ENCODE assay signal across 21 cellular contexts in genomic region chr2:153953761-153954160, GRCh38.
DNase-seq lines count a peak whose midpoint lies in the region; ATAC-seq and FAIRE-seq lines count a peak whose summit lies in the region.
"Had no signal": no experiment of that assay in that cellular context is flagged by ENCODE, and none has a peak within 500 bp of the region (broad histone marks: within the 10 kb centered on the region; RNA-seq: fewer than 3 reads in every experiment).

No MANE protein-coding gene starts in this region.

- H4K8ac ChIP-seq in mesendoderm (ENCODE audit: low read depth, low read length), result no peak overlapping the region

- no peak overlapping the region for H2BK5ac ChIP-seq in mesendoderm (ENCODE audit: low read length)

- H3K4ac ChIP-seq in mesendoderm (ENCODE audit: low read depth, low read length), result no peak overlapping the region

- no peaks in the 10 kb centered on the region for H3K4me1 ChIP-seq in mesendoderm (ENCODE audit: control insufficient read depth, low read depth, low read length)
- H3K4me1 ChIP-seq: BLaER1 had no signal

- H3K27me3 ChIP-seq in mesendoderm (ENCODE audit: insufficient read depth, low read length, poor library complexity), result no peaks in the 10 kb centered on the region
- H3K27me3 ChIP-seq: BLaER1 had no signal

- no peak overlapping the region for H3K27ac Mint-ChIP-seq in stimulated activated naive CD8-positive, alpha-beta T cell treated with anti-CD3 and anti-CD28 coated beads, Interleukin-15, amount 100 ng/mL, for 72 hours
- H3K27ac Mint-ChIP-seq: CD14-positive monocyte; CD4-positive, alpha-beta memory T cell; HFFc6 had no signal

- H3K23ac ChIP-seq in mesendoderm (ENCODE audit: low read length), result no peak overlapping the region

- no peak overlapping the region for H3K9ac ChIP-seq in mesendoderm (ENCODE audit: low read length)
- H3K9ac ChIP-seq: BLaER1 had no signal

- no peaks in the 10 kb centered on the region for H3K79me1 ChIP-seq in mesendoderm (ENCODE audit: low read length)

- ATAC-seq in stimulated activated naive CD8-positive, alpha-beta T cell treated with anti-CD3 and anti-CD28 coated beads, Interleukin-15, amount 100 ng/mL, for 72 hours, result no peak
- no peak for ATAC-seq in HG02759 (IDR thresholded peaks at IDR 0.05; ENCODE audit: unreplicated experiment)
- ATAC-seq: HCT116 had no signal

- DNase-seq in DMS 273 (lab: John Stamatoyannopoulos, UW; ENCODE audit: unreplicated experiment), result peak; percentile 68
- peak; percentile 21 for DNase-seq in cerebellum (ENCODE audit: low spot score)
- peak; percentile 45 for DNase-seq in mesendoderm
- DNase-seq in stimulated activated naive CD8-positive, alpha-beta T cell treated with anti-CD3 and anti-CD28 coated beads, Interleukin-15, amount 100 ng/mL, for 72 hours, result no peak
- no peak for DNase-seq in dedifferentiated amniotic fluid mesenchymal stem cell (ENCODE audit: extremely low spot score)
- DNase-seq: 8988T; CD4-positive, alpha-beta memory T cell; DMS53; DND-41; EL; GDM1; GOT3; H7; HFFc6 had no signal

- no peak overlapping the region for H2BK120ac ChIP-seq in mesendoderm (ENCODE audit: low read depth, low read length)

- no peak overlapping the region for H2BK15ac ChIP-seq in mesendoderm (replicated peaks; ENCODE audit: low read depth)

- H3K9me3 Mint-ChIP-seq in stimulated activated naive CD8-positive, alpha-beta T cell treated with anti-CD3 and anti-CD28 coated beads, Interleukin-15, amount 100 ng/mL, for 72 hours, result peaks cover under 1 to 7% of the 10 kb centered on the region in 2 donors

- H3K27ac ChIP-seq in mesendoderm (ENCODE audit: low read depth, low read length), result no peak overlapping the region
- H3K27ac ChIP-seq: BLaER1 had no signal

- no peaks in the 10 kb centered on the region for H3K36me3 ChIP-seq in mesendoderm (ENCODE audit: control insufficient read depth, insufficient read depth, low read length)
- H3K36me3 ChIP-seq: BLaER1 had no signal

- peak; percentile 6 for FAIRE-seq in G401.6 (lab: Jason Lieb, UNC)
- FAIRE-seq: GM12892, GM18507 had no signal

- no peaks in the 10 kb centered on the region for H3K4me1 Mint-ChIP-seq in stimulated activated naive CD8-positive, alpha-beta T cell treated with anti-CD3 and anti-CD28 coated beads, Interleukin-15, amount 100 ng/mL, for 72 hours
- H3K4me1 Mint-ChIP-seq: CD14-positive monocyte; CD4-positive, alpha-beta memory T cell had no signal

- H3K18ac ChIP-seq in mesendoderm (ENCODE audit: low read length), result no peak overlapping the region

- no peak overlapping the region for H3K4me3 ChIP-seq in mesendoderm (ENCODE audit: low read length)
- H3K4me3 ChIP-seq: BLaER1 had no signal

- no peak overlapping the region for H3K56ac ChIP-seq in mesendoderm (ENCODE audit: low read length)

- no peak overlapping the region for H3K4me3 Mint-ChIP-seq in stimulated activated naive CD8-positive, alpha-beta T cell treated with anti-CD3 and anti-CD28 coated beads, Interleukin-15, amount 100 ng/mL, for 72 hours
- H3K4me3 Mint-ChIP-seq: CD14-positive monocyte; CD4-positive, alpha-beta memory T cell; HFFc6 had no signal

- H3K79me2 ChIP-seq in mesendoderm (ENCODE audit: control insufficient read depth, insufficient read depth, low read length), result peaks cover 2% of the 10 kb centered on the region

- no peak overlapping the region for H4K5ac ChIP-seq in mesendoderm (ENCODE audit: low read length)

- no peak overlapping the region for H3K4me2 ChIP-seq in mesendoderm (ENCODE audit: low read length)
- H3K4me2 ChIP-seq: BLaER1 had no signal

- H3K27me3 Mint-ChIP-seq in stimulated activated naive CD8-positive, alpha-beta T cell treated with anti-CD3 and anti-CD28 coated beads, Interleukin-15, amount 100 ng/mL, for 72 hours, result no peaks in the 10 kb centered on the region
- H3K27me3 Mint-ChIP-seq: CD4-positive, alpha-beta memory T cell had no signal

- H2AK5ac ChIP-seq in mesendoderm (ENCODE audit: low read length), result no peak overlapping the region

Comparison
In these comparisons a context has a peak if more than half of its experiments do, and no peak if none do; other contexts are left out.
1. DNase-seq: peak in DMS 273 (single experiment), cerebellum (single experiment) and mesendoderm (single experiment); none in stimulated activated naive CD8-positive, alpha-beta T cell treated with anti-CD3 and anti-CD28 coated beads, Interleukin-15, amount 100 ng/mL, for 72 hours (0 of 2) and dedifferentiated amniotic fluid mesenchymal stem cell (single experiment).